26 cellular contexts compared by ENCODE assay signal in the genomic region with DNA sequence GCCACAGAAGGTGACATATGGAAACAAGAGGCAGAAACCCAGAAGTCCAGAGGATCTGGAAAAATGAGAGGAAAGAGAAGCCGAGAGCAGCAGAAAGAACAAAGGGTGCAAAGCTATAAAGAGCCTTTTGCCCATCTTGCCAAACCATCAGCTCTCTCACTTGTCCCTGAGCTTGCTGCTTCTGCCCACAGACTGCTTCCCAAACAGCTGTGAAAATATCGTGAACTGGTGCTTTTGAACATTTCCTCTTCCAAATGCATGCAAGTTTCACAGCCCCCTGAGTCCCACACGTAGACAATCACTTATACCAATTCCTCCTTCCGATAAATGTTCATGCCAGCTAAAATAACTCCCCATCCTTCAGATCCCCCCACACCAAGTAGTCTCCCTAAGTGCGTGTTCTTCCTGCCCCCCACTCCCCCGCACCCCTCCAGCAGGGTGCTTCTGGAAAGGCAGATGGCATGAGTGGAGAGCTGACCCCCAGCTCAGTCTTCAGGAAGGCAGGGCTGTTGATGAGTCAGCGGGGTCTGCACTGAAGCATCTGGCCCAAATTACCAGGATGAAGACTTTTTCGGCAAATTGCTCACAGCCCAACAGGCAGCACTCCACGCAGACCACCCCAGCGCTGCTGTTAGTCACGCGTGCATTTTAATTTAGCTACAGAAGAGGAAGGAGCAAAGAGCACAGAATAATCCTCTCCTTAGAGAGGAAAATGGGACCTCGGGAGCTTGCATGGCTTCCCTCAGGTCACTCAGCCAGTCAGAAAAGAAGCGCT.
DNase-seq lines count a peak whose midpoint lies in the region; TF ChIP-seq lines count a peak whose summit lies in the region.
"Had no signal": no experiment of that assay in that cellular context is flagged by ENCODE, and none has a peak within 500 bp of the region (broad histone marks: within the 10 kb centered on the region; RNA-seq: fewer than 3 reads in every experiment).

No MANE protein-coding gene starts in this region.

- peak overlapping the region; percentile 71 for H3K4me3 Mint-ChIP-seq in HFFc6
- H3K4me3 Mint-ChIP-seq in type B pancreatic cell = peak overlapping the region; percentile 37
- H3K4me3 Mint-ChIP-seq: B cell; central memory CD8-positive, alpha-beta T cell had no signal

- H3K4me1 ChIP-seq in mesenchymal stem cell (ENCODE audit: control insufficient read depth, insufficient read depth, low read depth, low read length) = peaks cover 7% of the 10 kb centered on the region

- H2BK5ac ChIP-seq in mesenchymal stem cell (ENCODE audit: low read depth, low read length, poor library complexity, severe bottlenecking) = no peak overlapping the region

- H2BK12ac ChIP-seq in mesenchymal stem cell (ENCODE audit: low read length in 2 of 2) = no peak overlapping the region

- peak overlapping the region; percentile 15 for H3K9ac ChIP-seq in mesenchymal stem cell (ENCODE audit: low read length)
- H3K9ac ChIP-seq: parathyroid adenoma had no signal

- H3K79me1 ChIP-seq in mesenchymal stem cell (replicated peaks; ENCODE audit: low read length, poor library complexity, severe bottlenecking) = no peaks in the 10 kb centered on the region

- no peak overlapping the region for H2BK120ac ChIP-seq in mesenchymal stem cell (ENCODE audit: low read depth, low read length)

- WGBS in mesenchymal stem cell = 62% methylated on average over 14 of the region's 14 CpGs

- no peak overlapping the region for H3K18ac ChIP-seq in mesenchymal stem cell (ENCODE audit: low read depth in 1 of 2, low read length in 2 of 2)

- H2AFZ ChIP-seq in mesenchymal stem cell (ENCODE audit: low read depth, low read length) = no peak overlapping the region
- H2AFZ ChIP-seq: parathyroid adenoma had no signal

- H3K27ac ChIP-seq in mesenchymal stem cell (ENCODE audit: low read length, poor library complexity, severe bottlenecking) = no peak overlapping the region
- H3K27ac ChIP-seq: epithelial cell of prostate, gastrocnemius medialis, parathyroid adenoma, sigmoid colon, tibial nerve had no signal

- H3K4ac ChIP-seq in mesenchymal stem cell (ENCODE audit: low read depth in 1 of 2, low read length in 2 of 2) = no peak overlapping the region

- peaks cover 0 to 5% of the 10 kb centered on the region in 2 experiments for H3K27me3 ChIP-seq in mesenchymal stem cell (ENCODE audit: control insufficient read depth in 1 of 2, insufficient read depth in 1 of 2, low read length in 2 of 2)
- H3K27me3 ChIP-seq: sigmoid colon had no signal

- DNase-seq in HFFc6 = no peak
- DNase-seq in astrocyte of the hippocampus (ENCODE audit: low read depth, low spot score) = peak; percentile 25
- no peak for DNase-seq in mesenchymal stem cell
- no peak for DNase-seq in type B pancreatic cell (ENCODE audit: extremely low spot score, unreplicated experiment)
- no peak for DNase-seq in activated effector memory CD4-positive, alpha-beta T cell treated with anti-CD3 and anti-CD28 coated beads, Interleukin-2, amount 50 U/mL, for 16 hours
- DNase-seq in stimulated activated CD4-positive, alpha-beta T cell treated with anti-CD3 and anti-CD28 coated beads, Interleukin-4, amount 100 ng/mL, for 4 hours = no peak
- DNase-seq in NCI-H1417 treated with DMSO at 0.1 percent for 48 hours (lab: John Stamatoyannopoulos, UW) = no peak
- DNase-seq: activated gamma-delta T cell treated with Interleukin-2 at 50 U/mL for 16 hours; amniotic stem cell; gastrocnemius medialis; KBM-7; MV-4-11; naive B cell; NCI-H2029; NCI-H226; NCI-H82; SHP77 treated with DMSO at 0.1 percent for 48 hours; sigmoid colon; stimulated activated CD4-positive, alpha-beta T cell treated with anti-CD3 and anti-CD28 coated beads, Interleukin-2, amount 100 ng/mL, for 24 hours; stimulated activated naive CD4-positive, alpha-beta T cell treated with Interleukin-2 at 50 U/mL for 16 hours; T-helper 1 cell had no signal

- peak overlapping the region in 1 of 2 experiments; percentile 9 for H3K23ac ChIP-seq in mesenchymal stem cell (ENCODE audit: low read length in 2 of 2)

- H3K36me3 Mint-ChIP-seq in HFFc6 (ENCODE audit: low read depth) = no peaks in the 10 kb centered on the region
- no peaks in the 10 kb centered on the region for H3K36me3 Mint-ChIP-seq in type B pancreatic cell
- H3K36me3 Mint-ChIP-seq: naive B cell had no signal

- H3K27me3 Mint-ChIP-seq in HFFc6 (ENCODE audit: insufficient read depth) = peaks cover 4% of the 10 kb centered on the region
- H3K27me3 Mint-ChIP-seq in type B pancreatic cell = peaks cover 46% of the 10 kb centered on the region

- H3K9me3 ChIP-seq in mesenchymal stem cell (ENCODE audit: control insufficient read depth, low read length) = no peaks in the 10 kb centered on the region
- H3K9me3 ChIP-seq: gastrocnemius medialis, sigmoid colon, tibial nerve had no signal

- no peak overlapping the region for H2BK15ac ChIP-seq in mesenchymal stem cell (ENCODE audit: low read depth, poor library complexity, severe bottlenecking)

- peaks cover 56% of the 10 kb centered on the region for H3K4me1 Mint-ChIP-seq in HFFc6 (ENCODE audit: low read depth)
- H3K4me1 Mint-ChIP-seq in type B pancreatic cell (ENCODE audit: unreplicated experiment) = peaks cover 40% of the 10 kb centered on the region

- no peak for TF ChIP-seq CTCF in HFFc6 (IDR thresholded peaks at IDR 0.05)
- no peak for TF ChIP-seq CTCF in type B pancreatic cell (conservative IDR thresholded peaks at IDR 0.05)

- H3K36me3 ChIP-seq in mesenchymal stem cell (ENCODE audit: control insufficient read depth in 1 of 2, insufficient read depth in 2 of 2, low read depth in 1 of 2, low read length in 2 of 2) = no peaks in the 10 kb centered on the region
- H3K36me3 ChIP-seq: gastrocnemius medialis, sigmoid colon, tibial nerve had no signal

- H3K4me2 ChIP-seq in mesenchymal stem cell (ENCODE audit: low read length, poor library complexity, severe bottlenecking) = no peak overlapping the region

- H3K9me3 Mint-ChIP-seq in HFFc6 (no peaks in the 10 kb centered on the region), type B pancreatic cell (no peaks in the 10 kb centered on the region)
- H3K9me3 Mint-ChIP-seq: central memory CD8-positive, alpha-beta T cell had no signal

- no peak overlapping the region for H4K91ac ChIP-seq in mesenchymal stem cell (ENCODE audit: low read length)

- H3K27ac Mint-ChIP-seq in HFFc6 (no peak overlapping the region), type B pancreatic cell (no peak overlapping the region)
- H3K27ac Mint-ChIP-seq: B cell, naive B cell had no signal

- H3K4me3 ChIP-seq in mesenchymal stem cell (ENCODE audit: insufficient read depth in 1 of 2, low read depth in 1 of 2, low read length in 2 of 2) = peak overlapping the region in 1 of 2 experiments; percentile 23
- H3K4me3 ChIP-seq: gastrocnemius medialis, sigmoid colon, tibial nerve had no signal

- H2AK5ac ChIP-seq in mesenchymal stem cell (ENCODE audit: low read length, severe bottlenecking) = no peak overlapping the region

- H3K14ac ChIP-seq in mesenchymal stem cell (ENCODE audit: low read length in 2 of 2) = no peak overlapping the region

- no peak overlapping the region for H4K8ac ChIP-seq in mesenchymal stem cell (ENCODE audit: low read length)
